ENCODE assay signal across 7 cellular contexts in genomic region chr19:36134867-36135266, GRCh38. TPM values are rescaled to one million over a fixed set of nuclear protein-coding genes. Genes with fewer than 3 reads are reported as not detected.
"Had no signal": no experiment of that assay in that cellular context is flagged by ENCODE, and none has a peak within 500 bp of the region (broad histone marks: within the 10 kb centered on the region; RNA-seq: fewer than 3 reads in every experiment).

No MANE protein-coding gene starts in this region.

RNA-seq across cellular contexts. Expression of gene COX7A1, which starts 17.4 kb away (rescaled TPM):
- total RNA-seq: HT1080, LHCN-M2, MCF 10A, OCI-LY7, PC-3, SK-MEL-5 had no signal
- polyA plus RNA-seq: SK-N-SH had no signal

RNA-seq across cellular contexts. Expression of gene OVOL3, which starts 23.9 kb away (rescaled TPM):
- total RNA-seq: HT1080, LHCN-M2, MCF 10A, OCI-LY7, PC-3, SK-MEL-5 had no signal
- polyA plus RNA-seq: SK-N-SH had no signal
